In genomic region chr10:95480901-95481491, GRCh38 we compare ENCODE assay signal across 11 cellular contexts.
DNase-seq lines count a peak whose midpoint lies in the region; ATAC-seq and TF ChIP-seq lines count a peak whose summit lies in the region.
"Had no signal": no experiment of that assay in that cellular context is flagged by ENCODE, and none has a peak within 500 bp of the region (broad histone marks: within the 10 kb centered on the region; RNA-seq: fewer than 3 reads in every experiment).

No MANE protein-coding gene starts in this region.

- H3K27ac Mint-ChIP-seq in endothelial cell (ENCODE audit: unreplicated experiment) = peak overlapping the region; percentile 100

- peaks cover 0 to 11% (median 0%) of the 10 kb centered on the region in 9 donors for H3K36me3 ChIP-seq in heart left ventricle
- H3K36me3 ChIP-seq in muscle layer of colon (ENCODE audit: insufficient read depth, low read length) = peaks cover 11% of the 10 kb centered on the region
- no peaks in the 10 kb centered on the region for H3K36me3 ChIP-seq in vagina

- H3K9me3 ChIP-seq in heart left ventricle (no peaks in the 10 kb centered on the region), muscle layer of colon (ENCODE audit: low read length) (no peaks in the 10 kb centered on the region), vagina (no peaks in the 10 kb centered on the region)

- DNase-seq in heart left ventricle (no peak), Right ventricle myocardium superior (no peak), endothelial cell (ENCODE audit: low spot score) (no peak), vagina (ENCODE audit: extremely low spot score in 2 of 2) (no peak)
- no peak for DNase-seq in stimulated activated naive CD4-positive, alpha-beta T cell (lab: John Stamatoyannopoulos, UW)
- DNase-seq in stimulated activated CD4-positive, alpha-beta T cell treated with anti-CD3 and anti-CD28 coated beads, Interleukin-2, amount 100 ng/mL, for 24 hours = no peak
- DNase-seq: effector memory CD4-positive, alpha-beta T cell; GDM1 had no signal

- 46 to 60% (median 54%) methylated on average over 4 of the region's 4 CpGs for WGBS in heart left ventricle, 4 donors

- H3K9me3 Mint-ChIP-seq in endothelial cell (ENCODE audit: unreplicated experiment) = no peaks in the 10 kb centered on the region

- intact Hi-C loops in heart left ventricle (cut with DNase I) (loop anchor here in 2 of 10 donors (2.0 to 10.0 kb wide), 3 partner anchors 28 to 80 kb away; partner anchors contain the start of gene SORBS1 (in 1 of the 2)), Right ventricle myocardium superior (cut with DNase I) (no loop called here), vagina (cut with DNase I) (no loop called here)

- peaks cover 10% of the 10 kb centered on the region for H3K27me3 Mint-ChIP-seq in endothelial cell (ENCODE audit: unreplicated experiment)

- H3K4me3 Mint-ChIP-seq in endothelial cell (ENCODE audit: unreplicated experiment) = no peak overlapping the region

- TF ChIP-seq POLR2A in heart left ventricle (IDR thresholded peaks at IDR 0.05) (no peak), vagina (IDR thresholded peaks at IDR 0.05) (no peak)

- H3K27me3 ChIP-seq in heart left ventricle (no peaks in the 10 kb centered on the region), muscle layer of colon (ENCODE audit: control insufficient read depth in 1 of 2, insufficient read depth in 2 of 2, low read length in 2 of 2) (no peaks in the 10 kb centered on the region), vagina (no peaks in the 10 kb centered on the region)

- TF ChIP-seq CTCF in heart left ventricle (IDR thresholded peaks at IDR 0.05) (no peak), endothelial cell (IDR thresholded peaks at IDR 0.05; ENCODE audit: unreplicated experiment) (no peak), vagina (IDR thresholded peaks at IDR 0.05) (no peak)

- peak overlapping the region; percentile 1 for H3K9ac ChIP-seq in muscle layer of colon (ENCODE audit: low read length)

- no peak overlapping the region for H3K4me3 ChIP-seq in heart left ventricle
- peak overlapping the region in 1 of 2 donors; percentile 14 for H3K4me3 ChIP-seq in muscle layer of colon (ENCODE audit: low read depth in 1 of 2, low read length in 2 of 2)
- no peak overlapping the region for H3K4me3 ChIP-seq in vagina

- peaks cover 39% of the 10 kb centered on the region for H3K36me3 Mint-ChIP-seq in endothelial cell (ENCODE audit: low read depth, unreplicated experiment)

- peak in 1 of 4 donors; percentile 1 for ATAC-seq in heart left ventricle
- no peak for ATAC-seq in Right ventricle myocardium superior (ENCODE audit: poor library complexity)
- ATAC-seq in GM21737 (IDR thresholded peaks at IDR 0.05; ENCODE audit: unreplicated experiment) = no peak
- ATAC-seq: HCT116 had no signal

- peaks cover 61% of the 10 kb centered on the region for H3K4me1 Mint-ChIP-seq in endothelial cell (ENCODE audit: unreplicated experiment)

- H3K27ac ChIP-seq in heart left ventricle (peak overlapping the region; percentile 84 to 96 (median 91)), muscle layer of colon (ENCODE audit: low read depth, low read length) (peak overlapping the region; percentile 70), vagina (peak overlapping the region; percentile 79)

- peaks cover 18 to 82% (median 71%) of the 10 kb centered on the region in 12 donors for H3K4me1 ChIP-seq in heart left ventricle
- peaks cover 68% of the 10 kb centered on the region for H3K4me1 ChIP-seq in muscle layer of colon (ENCODE audit: insufficient read depth, low read length)
- H3K4me1 ChIP-seq in vagina = peaks cover 31% of the 10 kb centered on the region
